Comparison of ENCODE assay signal across 14 cellular contexts in genomic region chr6:37984578-37984977, GRCh38.
"Had no signal": no experiment of that assay in that cellular context is flagged by ENCODE, and none has a peak within 500 bp of the region (broad histone marks: within the 10 kb centered on the region; RNA-seq: fewer than 3 reads in every experiment).

No MANE protein-coding gene starts in this region.

- DNase-seq: activated effector memory CD4-positive, alpha-beta T cell treated with anti-CD3 and anti-CD28 coated beads, Interleukin-2, amount 50 U/mL, for 16 hours; adrenal gland; dermis blood vessel endothelial cell; erythroblast; islet precursor cell; mammary epithelial cell; naive B cell; pancreas; SHP77; T-helper 1 cell; T1000; trophoblast cell had no signal

- H3K27me3 ChIP-seq: adrenal gland, pancreas had no signal

- H3K4me3 Mint-ChIP-seq: naive B cell had no signal

- H3K4me3 ChIP-seq: adrenal gland, pancreas had no signal

- H3K36me3 ChIP-seq: adrenal gland, pancreas had no signal

- H3K36me3 Mint-ChIP-seq: naive B cell had no signal

- H3K27me3 Mint-ChIP-seq: naive B cell had no signal

- H3K27ac ChIP-seq: adrenal gland, pancreas had no signal

- ATAC-seq: left lobe of liver, pancreas, SK-N-SH treated with all-trans-retinoic acid at 6 μM for 48 hours had no signal

- H3K9me3 Mint-ChIP-seq: naive B cell had no signal

- H3K9me3 ChIP-seq: adrenal gland, pancreas had no signal
